In genomic region chr20:63662813-63663189, GRCh38 we compare ENCODE assay signal across 1 cellular context.
A peak's percentile ranks its signal among the peaks of the same experiment; 100 is the strongest.
TF ChIP-seq lines count a peak whose summit lies in the region.

No MANE protein-coding gene starts in this region.

TF ChIP-seq in HepG2, 621 proteins besides CTCF, POLR2A, EP300 and RAD21:
- no peak for TF ChIP-seq CHD2 (IDR thresholded peaks at IDR 0.05; ENCODE audit: low read depth, low read length)
- TF ChIP-seq ZNF569 (CRISPR knock-in tag; IDR thresholded peaks at IDR 0.05; ENCODE audit: borderline replicate concordance) = no peak
- TF ChIP-seq ZNF639 (CRISPR knock-in tag; conservative IDR thresholded peaks at IDR 0.05) = no peak
- TF ChIP-seq HIVEP1 (CRISPR knock-in tag; IDR thresholded peaks at IDR 0.05) = 0 out of 2 replicates have a peak, but pooled peaks have one; percentile 10
- TF ChIP-seq SRSF1 (optimal IDR thresholded peaks at IDR 0.05; ENCODE audit: low read depth, low read length) = no peak
- TF ChIP-seq ZNF878 (CRISPR knock-in tag; IDR thresholded peaks at IDR 0.05) = no peak
- no peak for TF ChIP-seq FOXA1 (IDR thresholded peaks at IDR 0.05)
- TF ChIP-seq FOXA1 (CRISPR knock-in tag; IDR thresholded peaks at IDR 0.05) = no peak
